In the genomic region with DNA sequence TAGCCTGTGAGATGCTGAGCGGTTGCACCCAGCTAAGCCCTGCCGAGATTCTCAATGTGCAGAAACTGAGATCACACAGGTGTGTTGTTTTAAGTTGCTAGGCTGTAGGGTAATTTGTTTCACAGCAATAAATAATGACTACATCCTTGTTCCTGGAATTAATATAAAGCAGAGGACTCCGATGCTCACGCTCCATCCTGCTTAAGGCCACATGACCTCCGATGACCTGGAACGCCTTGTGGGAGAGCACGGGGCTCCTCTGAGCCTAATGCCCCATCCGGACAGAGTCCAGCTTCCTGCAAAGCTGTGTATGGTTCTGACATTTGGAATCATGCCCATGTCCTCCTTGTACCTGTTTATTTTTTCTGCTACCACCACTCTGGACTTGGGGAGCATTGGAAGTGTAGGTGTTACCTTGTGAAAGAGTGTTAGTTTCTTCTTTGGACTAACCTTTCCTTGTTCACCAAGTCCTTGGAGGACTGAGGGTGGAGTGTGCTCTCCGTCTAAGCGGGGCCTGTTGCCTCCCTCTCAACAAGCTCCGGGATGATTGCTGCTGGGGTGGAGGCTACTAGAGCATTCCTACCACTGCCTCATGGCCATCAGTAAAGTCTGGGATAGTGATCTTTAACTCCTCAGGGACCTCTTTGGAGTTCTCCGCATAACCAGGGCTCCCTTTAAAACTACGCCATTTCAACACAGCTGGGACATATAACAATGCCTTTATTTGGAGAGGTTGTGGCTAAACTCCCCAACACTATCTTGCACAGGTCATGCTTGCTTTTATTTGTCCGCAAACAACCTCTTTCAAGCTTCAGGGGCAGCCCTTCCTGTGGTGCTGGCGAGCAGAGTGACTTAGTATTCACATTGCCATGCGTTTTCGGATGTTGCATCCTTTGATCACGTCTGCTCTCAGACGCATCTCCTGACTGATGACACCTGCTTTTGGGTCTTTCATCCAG, we compare ENCODE assay signal across 1 cellular context.
TF ChIP-seq lines count a peak whose summit lies in the region.

No MANE protein-coding gene starts in this region.

TF ChIP-seq in HepG2, 621 proteins besides CTCF, POLR2A, EP300 and RAD21 (continued from another document and continues in another):
- TF ChIP-seq ZBTB37 (CRISPR knock-in tag; IDR thresholded peaks at IDR 0.05) (no peak), BATF2 (CRISPR knock-in tag; IDR thresholded peaks at IDR 0.05) (no peak), ONECUT2 (CRISPR knock-in tag; IDR thresholded peaks at IDR 0.05) (no peak; the same call in 1 of the 2 replicates), FLYWCH1 (CRISPR knock-in tag; IDR thresholded peaks at IDR 0.05) (no peak), REL (CRISPR knock-in tag; conservative IDR thresholded peaks at IDR 0.05) (no peak), CHCHD3 (CRISPR knock-in tag; IDR thresholded peaks at IDR 0.05) (no peak), CREB3 (CRISPR knock-in tag; IDR thresholded peaks at IDR 0.05) (no peak), PHF21A (CRISPR knock-in tag; IDR thresholded peaks at IDR 0.05) (peak; percentile 56), KDM5A (IDR thresholded peaks at IDR 0.05; ENCODE audit: borderline replicate concordance, low read length) (no peak), ZNF121 (CRISPR knock-in tag; IDR thresholded peaks at IDR 0.05) (no peak), TOE1 (CRISPR knock-in tag; IDR thresholded peaks at IDR 0.05) (no peak), EED (CRISPR knock-in tag; IDR thresholded peaks at IDR 0.05) (no peak), NCOA5 (CRISPR knock-in tag; IDR thresholded peaks at IDR 0.05) (no peak), ZBTB43 (CRISPR knock-in tag; conservative IDR thresholded peaks at IDR 0.05) (0 out of 2 replicates have a peak, but pooled peaks have one; percentile 69), ZNF558 (CRISPR knock-in tag; IDR thresholded peaks at IDR 0.05; ENCODE audit: borderline replicate concordance) (no peak), ATAD3A (CRISPR knock-in tag; IDR thresholded peaks at IDR 0.05) (no peak), TSC22D2 (CRISPR knock-in tag; IDR thresholded peaks at IDR 0.05; ENCODE audit: borderline replicate concordance) (no peak), RBAK (CRISPR knock-in tag; IDR thresholded peaks at IDR 0.05) (no peak), RFXAP (CRISPR knock-in tag; IDR thresholded peaks at IDR 0.05; ENCODE audit: borderline replicate concordance) (peak; percentile 56), ZNF530 (CRISPR knock-in tag; IDR thresholded peaks at IDR 0.05; ENCODE audit: low read depth) (no peak), TBX2 (CRISPR knock-in tag; IDR thresholded peaks at IDR 0.05; ENCODE audit: borderline replicate concordance) (peak; percentile 57; the same call in 1 of the 2 replicates), KMT2A (CRISPR knock-in tag; IDR thresholded peaks at IDR 0.05) (peak; percentile 60; the same call in 1 of the 2 replicates), ZUFSP (CRISPR knock-in tag; IDR thresholded peaks at IDR 0.05; ENCODE audit: borderline replicate concordance) (no peak), ZBTB3 (CRISPR knock-in tag; IDR thresholded peaks at IDR 0.05; ENCODE audit: borderline replicate concordance, low read depth) (no peak), ZBTB49 (CRISPR knock-in tag; IDR thresholded peaks at IDR 0.05; ENCODE audit: borderline replicate concordance) (no peak), KDM5B (CRISPR knock-in tag; IDR thresholded peaks at IDR 0.05; ENCODE audit: borderline replicate concordance) (peak; percentile 61; the same call in 1 of the 2 replicates), ZMYM4 (CRISPR knock-in tag; IDR thresholded peaks at IDR 0.05) (peak; percentile 21; the same call in 1 of the 2 replicates), HOXD1 (CRISPR knock-in tag; IDR thresholded peaks at IDR 0.05) (no peak; the same call in 1 of the 2 replicates)
- TF ChIP-seq, protein P1, sequence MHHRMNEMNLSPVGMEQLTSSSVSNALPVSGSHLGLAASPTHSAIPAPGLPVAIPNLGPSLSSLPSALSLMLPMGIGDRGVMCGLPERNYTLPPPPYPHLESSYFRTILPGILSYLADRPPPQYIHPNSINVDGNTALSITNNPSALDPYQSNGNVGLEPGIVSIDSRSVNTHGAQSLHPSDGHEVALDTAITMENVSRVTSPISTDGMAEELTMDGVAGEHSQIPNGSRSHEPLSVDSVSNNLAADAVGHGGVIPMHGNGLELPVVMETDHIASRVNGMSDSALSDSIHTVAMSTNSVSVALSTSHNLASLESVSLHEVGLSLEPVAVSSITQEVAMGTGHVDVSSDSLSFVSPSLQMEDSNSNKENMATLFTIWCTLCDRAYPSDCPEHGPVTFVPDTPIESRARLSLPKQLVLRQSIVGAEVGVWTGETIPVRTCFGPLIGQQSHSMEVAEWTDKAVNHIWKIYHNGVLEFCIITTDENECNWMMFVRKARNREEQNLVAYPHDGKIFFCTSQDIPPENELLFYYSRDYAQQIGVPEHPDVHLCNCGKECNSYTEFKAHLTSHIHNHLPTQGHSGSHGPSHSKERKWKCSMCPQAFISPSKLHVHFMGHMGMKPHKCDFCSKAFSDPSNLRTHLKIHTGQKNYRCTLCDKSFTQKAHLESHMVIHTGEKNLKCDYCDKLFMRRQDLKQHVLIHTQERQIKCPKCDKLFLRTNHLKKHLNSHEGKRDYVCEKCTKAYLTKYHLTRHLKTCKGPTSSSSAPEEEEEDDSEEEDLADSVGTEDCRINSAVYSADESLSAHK (CRISPR knock-in tag; IDR thresholded peaks at IDR 0.05; ENCODE audit: borderline replicate concordance): no peak
- TF ChIP-seq, protein P2, sequence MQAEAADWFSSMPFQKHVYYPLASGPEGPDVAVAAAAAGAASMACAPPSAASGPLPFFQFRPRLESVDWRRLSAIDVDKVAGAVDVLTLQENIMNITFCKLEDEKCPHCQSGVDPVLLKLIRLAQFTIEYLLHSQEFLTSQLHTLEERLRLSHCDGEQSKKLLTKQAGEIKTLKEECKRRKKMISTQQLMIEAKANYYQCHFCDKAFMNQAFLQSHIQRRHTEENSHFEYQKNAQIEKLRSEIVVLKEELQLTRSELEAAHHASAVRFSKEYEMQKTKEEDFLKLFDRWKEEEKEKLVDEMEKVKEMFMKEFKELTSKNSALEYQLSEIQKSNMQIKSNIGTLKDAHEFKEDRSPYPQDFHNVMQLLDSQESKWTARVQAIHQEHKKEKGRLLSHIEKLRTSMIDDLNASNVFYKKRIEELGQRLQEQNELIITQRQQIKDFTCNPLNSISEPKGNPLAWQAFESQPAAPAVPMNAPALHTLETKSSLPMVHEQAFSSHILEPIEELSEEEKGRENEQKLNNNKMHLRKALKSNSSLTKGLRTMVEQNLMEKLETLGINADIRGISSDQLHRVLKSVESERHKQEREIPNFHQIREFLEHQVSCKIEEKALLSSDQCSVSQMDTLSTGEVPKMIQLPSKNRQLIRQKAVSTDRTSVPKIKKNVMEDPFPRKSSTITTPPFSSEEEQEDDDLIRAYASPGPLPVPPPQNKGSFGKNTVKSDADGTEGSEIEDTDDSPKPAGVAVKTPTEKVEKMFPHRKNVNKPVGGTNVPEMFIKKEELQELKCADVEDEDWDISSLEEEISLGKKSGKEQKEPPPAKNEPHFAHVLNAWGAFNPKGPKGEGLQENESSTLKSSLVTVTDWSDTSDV (CRISPR knock-in tag; IDR thresholded peaks at IDR 0.05): no peak
- TF ChIP-seq, protein P3, sequence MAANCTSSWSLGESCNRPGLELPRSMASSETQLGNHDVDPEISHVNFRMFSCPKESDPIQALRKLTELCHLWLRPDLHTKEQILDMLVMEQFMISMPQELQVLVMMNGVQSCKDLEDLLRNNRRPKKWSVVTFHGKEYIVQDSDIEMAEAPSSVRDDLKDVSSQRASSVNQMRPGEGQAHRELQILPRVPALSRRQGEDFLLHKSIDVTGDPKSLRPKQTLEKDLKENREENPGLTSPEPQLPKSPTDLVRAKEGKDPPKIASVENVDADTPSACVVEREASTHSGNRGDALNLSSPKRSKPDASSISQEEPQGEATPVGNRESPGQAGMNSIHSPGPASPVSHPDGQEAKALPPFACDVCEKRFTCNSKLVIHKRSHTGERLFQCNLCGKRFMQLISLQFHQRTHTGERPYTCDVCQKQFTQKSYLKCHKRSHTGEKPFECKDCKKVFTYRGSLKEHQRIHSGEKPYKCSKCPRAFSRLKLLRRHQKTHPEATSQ (CRISPR knock-in tag; IDR thresholded peaks at IDR 0.05; ENCODE audit: borderline replicate concordance): no peak
- TF ChIP-seq, protein P4, sequence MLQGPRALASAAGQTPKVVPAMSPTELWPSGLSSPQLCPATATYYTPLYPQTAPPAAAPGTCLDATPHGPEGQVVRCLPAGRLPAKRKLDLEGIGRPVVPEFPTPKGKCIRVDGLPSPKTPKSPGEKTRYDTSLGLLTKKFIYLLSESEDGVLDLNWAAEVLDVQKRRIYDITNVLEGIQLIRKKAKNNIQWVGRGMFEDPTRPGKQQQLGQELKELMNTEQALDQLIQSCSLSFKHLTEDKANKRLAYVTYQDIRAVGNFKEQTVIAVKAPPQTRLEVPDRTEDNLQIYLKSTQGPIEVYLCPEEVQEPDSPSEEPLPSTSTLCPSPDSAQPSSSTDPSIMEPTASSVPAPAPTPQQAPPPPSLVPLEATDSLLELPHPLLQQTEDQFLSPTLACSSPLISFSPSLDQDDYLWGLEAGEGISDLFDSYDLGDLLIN (CRISPR knock-in tag; IDR thresholded peaks at IDR 0.05; ENCODE audit: borderline replicate concordance): no peak
